Comparison of ENCODE assay signal across 14 cellular contexts in the genomic region with DNA sequence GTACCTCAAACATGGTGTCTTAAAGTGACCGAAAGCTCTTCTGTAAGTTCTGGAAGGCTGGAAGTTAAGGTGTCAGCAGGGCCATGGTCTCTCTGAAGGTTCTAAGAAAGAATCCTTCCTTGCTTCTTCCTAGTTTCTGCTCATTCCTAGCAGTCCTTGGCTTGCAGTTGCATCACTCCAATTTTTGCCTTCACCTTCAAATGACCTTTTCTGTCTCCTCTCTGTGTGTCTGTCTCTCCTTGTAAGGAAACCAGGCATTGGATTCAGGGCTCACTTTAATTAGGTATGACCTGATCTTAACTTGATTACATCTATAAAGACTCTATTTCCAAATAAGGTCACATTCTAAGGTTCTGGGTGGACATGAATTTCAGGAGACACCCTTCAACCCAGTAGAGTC. TPM values are rescaled to one million over a fixed set of nuclear protein-coding genes. Genes with fewer than 3 reads are reported as not detected.
A peak's percentile ranks its signal among the peaks of the same experiment; 100 is the strongest.
DNase-seq lines count a peak whose midpoint lies in the region; ATAC-seq and TF ChIP-seq lines count a peak whose summit lies in the region.
"Had no signal": no experiment of that assay in that cellular context is flagged by ENCODE, and none has a peak within 500 bp of the region (broad histone marks: within the 10 kb centered on the region; RNA-seq: fewer than 3 reads in every experiment).

No MANE protein-coding gene starts in this region.

- CTCF ChIA-PET in Panc1 (lab: Charles Lee), result interaction anchor here (1.3 kb wide), 1 partner anchor 951 kb away, joined by 3 read pairs; no protein-coding TSS in a partner anchor

- no peaks in the 10 kb centered on the region for H3K27me3 ChIP-seq in Panc1 (ENCODE audit: control insufficient read depth, insufficient read depth, low read length)
- H3K27me3 ChIP-seq in endodermal cell (ENCODE audit: control insufficient read depth, insufficient read depth, low read length, poor library complexity, severe bottlenecking), result no peaks in the 10 kb centered on the region
- H3K27me3 ChIP-seq in thyroid gland, result no peaks in the 10 kb centered on the region
- H3K27me3 ChIP-seq: right atrium auricular region had no signal

- H3K36me3 ChIP-seq in Panc1 (ENCODE audit: control insufficient read depth, insufficient read depth, low read length) (peaks cover 56% of the 10 kb centered on the region), endodermal cell (ENCODE audit: control insufficient read depth, insufficient read depth, low read length) (peaks cover 58% of the 10 kb centered on the region), thyroid gland (peaks cover 0 to 6% of the 10 kb centered on the region in 2 donors)

- no peak for TF ChIP-seq POLR2A in thyroid gland (IDR thresholded peaks at IDR 0.05)

- no peak overlapping the region for H3K9ac ChIP-seq in endodermal cell (ENCODE audit: extremely low read depth, low read length, poor library complexity, severe bottlenecking)

- H3K36me3 Mint-ChIP-seq in activated naive CD8-positive, alpha-beta T cell, result peaks cover 3% of the 10 kb centered on the region
- H3K36me3 Mint-ChIP-seq in activated naive CD8-positive, alpha-beta T cell treated with anti-CD3 and anti-CD28 coated beads, Interleukin-2, amount 50 U/mL, for 24 hours (ENCODE audit: low read depth), result peaks cover 19% of the 10 kb centered on the region
- H3K36me3 Mint-ChIP-seq in endodermal cell (ENCODE audit: low read depth), result peaks cover 49% of the 10 kb centered on the region
- H3K36me3 Mint-ChIP-seq in stimulated activated effector memory CD8-positive, alpha-beta T cell treated with anti-CD3 and anti-CD28 coated beads, Interleukin-12 subunit alpha, Interleukin-12 subunit beta, amount 100 ng/mL, for 72 hours, result peaks cover 46% of the 10 kb centered on the region

- no peak overlapping the region for H3K4me3 ChIP-seq in Panc1 (ENCODE audit: low read depth in 2 of 2, low read length in 2 of 2)
- H3K4me3 ChIP-seq in endodermal cell (ENCODE audit: low read length), result no peak overlapping the region
- H3K4me3 ChIP-seq in thyroid gland (replicated peaks in 1 of 3), result no peak overlapping the region
- H3K4me3 ChIP-seq: right atrium auricular region had no signal

- in situ Hi-C loops in Panc1 (cut with HindIII; ENCODE audit: low pct_unique_long_range_greater_than_20kb, low sequenced_read_pairs), result no loop called here

- no peak for ATAC-seq in activated naive CD8-positive, alpha-beta T cell treated with anti-CD3 and anti-CD28 coated beads, Interleukin-2, amount 50 U/mL, for 24 hours
- ATAC-seq in Panc1 (no peak), GM21737 (IDR thresholded peaks at IDR 0.05; ENCODE audit: unreplicated experiment) (no peak)
- ATAC-seq in stimulated activated effector memory CD8-positive, alpha-beta T cell treated with anti-CD3 and anti-CD28 coated beads, Interleukin-12 subunit alpha, Interleukin-12 subunit beta, amount 100 ng/mL, for 72 hours, result no peak
- ATAC-seq: esophagus mucosa had no signal

- H3K9me3 ChIP-seq in Panc1 (ENCODE audit: control insufficient read depth, insufficient read depth, low read depth, low read length) (no peaks in the 10 kb centered on the region), endodermal cell (ENCODE audit: control insufficient read depth, low read length) (no peaks in the 10 kb centered on the region), thyroid gland (no peaks in the 10 kb centered on the region)
- H3K9me3 ChIP-seq: right atrium auricular region had no signal

- peaks cover 20% of the 10 kb centered on the region for H3K4me1 ChIP-seq in Panc1 (ENCODE audit: control insufficient read depth, insufficient read depth, low read length)
- H3K4me1 ChIP-seq in endodermal cell (ENCODE audit: control insufficient read depth, insufficient read depth, low read length), result peaks cover 3% of the 10 kb centered on the region
- peaks cover 13 to 22% of the 10 kb centered on the region in 2 donors for H3K4me1 ChIP-seq in thyroid gland

- DNase-seq in activated naive CD8-positive, alpha-beta T cell treated with anti-CD3 and anti-CD28 coated beads, Interleukin-2, amount 50 U/mL, for 24 hours, result no peak
- no peak for DNase-seq in Panc1 (ENCODE audit: low read depth, low spot score)
- no peak for DNase-seq in endodermal cell
- no peak for DNase-seq in stimulated activated effector memory CD8-positive, alpha-beta T cell treated with anti-CD3 and anti-CD28 coated beads, Interleukin-12 subunit alpha, Interleukin-12 subunit beta, amount 100 ng/mL, for 72 hours (ENCODE audit: low spot score in 2 of 2)
- no peak for DNase-seq in NCI-H2171 treated with DMSO at 0.1 percent for 48 hours (lab: John Stamatoyannopoulos, UW)
- no peak for DNase-seq in thyroid gland
- DNase-seq: activated CD4-positive, CD25-positive, alpha-beta regulatory T cell treated with anti-CD3 and anti-CD28 coated beads, Interleukin-2, amount 50 U/mL, for 72 hours; amniotic stem cell; NCI-H2107; stimulated activated CD4-positive, alpha-beta T cell treated with anti-CD3 and anti-CD28 coated beads, Interleukin-1b, Interleukin-23, amount 100 ng/mL, for 48 hours had no signal

- 97 to 100% methylated on average over 1 of the region's 1 CpG for WGBS in endodermal cell (ENCODE audit: insufficient coverage in 1 of 2, insufficient read length in 1 of 2), 2 experiments
- 95 to 100% methylated on average over 1 of the region's 1 CpG for WGBS in thyroid gland, 2 donors

- POLR2A ChIA-PET in Panc1 (lab: Charles Lee), result interaction anchor here (0.7 kb wide), 1 partner anchor 9 kb away, joined by 3 read pairs; a partner anchor contains a TSS

- intact Hi-C loops in Panc1 (cut with micrococcal nuclease; ENCODE audit: unreplicated experiment) (loop anchor here (5.0 to 10.0 kb wide), 2 partner anchors 609 to 951 kb away; no protein-coding TSS in a partner anchor), thyroid gland (cut with DNase I) (no loop called here)

- TF ChIP-seq CTCF in Panc1 (IDR thresholded peaks at IDR 0.05), result no peak
- TF ChIP-seq CTCF in endodermal cell (conservative IDR thresholded peaks at IDR 0.05), result no peak
- TF ChIP-seq CTCF in thyroid gland (IDR thresholded peaks at IDR 0.05), result no peak

- no peak overlapping the region for H3K4me3 Mint-ChIP-seq in activated naive CD8-positive, alpha-beta T cell
- H3K4me3 Mint-ChIP-seq in activated naive CD8-positive, alpha-beta T cell treated with anti-CD3 and anti-CD28 coated beads, Interleukin-2, amount 50 U/mL, for 24 hours, result no peak overlapping the region
- H3K4me3 Mint-ChIP-seq in endodermal cell, result no peak overlapping the region
- no peak overlapping the region for H3K4me3 Mint-ChIP-seq in stimulated activated effector memory CD8-positive, alpha-beta T cell treated with anti-CD3 and anti-CD28 coated beads, Interleukin-12 subunit alpha, Interleukin-12 subunit beta, amount 100 ng/mL, for 72 hours

- H3K4me1 Mint-ChIP-seq in activated naive CD8-positive, alpha-beta T cell (ENCODE audit: low read depth), result peaks cover 69% of the 10 kb centered on the region
- peaks cover 53% of the 10 kb centered on the region for H3K4me1 Mint-ChIP-seq in activated naive CD8-positive, alpha-beta T cell treated with anti-CD3 and anti-CD28 coated beads, Interleukin-2, amount 50 U/mL, for 24 hours
- H3K4me1 Mint-ChIP-seq in endodermal cell, result peaks cover 12% of the 10 kb centered on the region
- H3K4me1 Mint-ChIP-seq in stimulated activated effector memory CD8-positive, alpha-beta T cell treated with anti-CD3 and anti-CD28 coated beads, Interleukin-12 subunit alpha, Interleukin-12 subunit beta, amount 100 ng/mL, for 72 hours, result peaks cover 40% of the 10 kb centered on the region

- peak overlapping the region; percentile 59; the same call in 1 of the 2 replicates for H3K27ac ChIP-seq in Panc1 (ENCODE audit: low read length)
- H3K27ac ChIP-seq in endodermal cell (ENCODE audit: low read depth, low read length), result peak overlapping the region; percentile 13
- H3K27ac ChIP-seq in thyroid gland, result no peak overlapping the region
- H3K27ac ChIP-seq: right atrium auricular region had no signal

- peak overlapping the region; percentile 36 for H3K27ac Mint-ChIP-seq in activated naive CD8-positive, alpha-beta T cell
- H3K27ac Mint-ChIP-seq in activated naive CD8-positive, alpha-beta T cell treated with anti-CD3 and anti-CD28 coated beads, Interleukin-2, amount 50 U/mL, for 24 hours, result no peak overlapping the region
- peak overlapping the region; percentile 5 for H3K27ac Mint-ChIP-seq in endodermal cell
- peak overlapping the region; percentile 41 for H3K27ac Mint-ChIP-seq in stimulated activated effector memory CD8-positive, alpha-beta T cell treated with anti-CD3 and anti-CD28 coated beads, Interleukin-12 subunit alpha, Interleukin-12 subunit beta, amount 100 ng/mL, for 72 hours

- H3K9me3 Mint-ChIP-seq in activated naive CD8-positive, alpha-beta T cell (ENCODE audit: low read depth), result no peaks in the 10 kb centered on the region
- H3K9me3 Mint-ChIP-seq in activated naive CD8-positive, alpha-beta T cell treated with anti-CD3 and anti-CD28 coated beads, Interleukin-2, amount 50 U/mL, for 24 hours, result no peaks in the 10 kb centered on the region
- no peaks in the 10 kb centered on the region for H3K9me3 Mint-ChIP-seq in endodermal cell
- no peaks in the 10 kb centered on the region for H3K9me3 Mint-ChIP-seq in stimulated activated effector memory CD8-positive, alpha-beta T cell treated with anti-CD3 and anti-CD28 coated beads, Interleukin-12 subunit alpha, Interleukin-12 subunit beta, amount 100 ng/mL, for 72 hours

- H3K27me3 Mint-ChIP-seq in activated naive CD8-positive, alpha-beta T cell, result no peaks in the 10 kb centered on the region
- no peaks in the 10 kb centered on the region for H3K27me3 Mint-ChIP-seq in activated naive CD8-positive, alpha-beta T cell treated with anti-CD3 and anti-CD28 coated beads, Interleukin-2, amount 50 U/mL, for 24 hours
- H3K27me3 Mint-ChIP-seq in endodermal cell (ENCODE audit: insufficient read depth), result no peaks in the 10 kb centered on the region

- no TSS peak for BruUV-seq in Panc1 (replicated peaks; lab: Mats Ljungman, UMichigan)

RNA-seq across cellular contexts. Expression of a gene that starts 8.7 kb away (rescaled TPM):
- 63.4 TPM for total RNA-seq in Panc1 (2021; ENCODE audit: unreplicated experiment)
- polyA plus RNA-seq in Panc1 (2012; ENCODE audit: insufficient read length), result 50.2 TPM
- 10 to 100 TPM; 44.8 to 52.3 TPM for total RNA-seq in endodermal cell
- polyA plus RNA-seq in endodermal cell (2013, experiment 1 of 2), result 77.5 TPM
- polyA plus RNA-seq in endodermal cell (2013, experiment 2 of 2), result 68.8 TPM
- 10 to 100 TPM; 35.3 to 49.0 (median 42.4) TPM for total RNA-seq in thyroid gland

RNA-seq across cellular contexts. Expression of a gene that starts 9.0 kb away (rescaled TPM):
- total RNA-seq in Panc1 (2021; ENCODE audit: unreplicated experiment), result 5.7 TPM
- 4.8 TPM for polyA plus RNA-seq in Panc1 (2012; ENCODE audit: insufficient read length)
- total RNA-seq in endodermal cell, result 10 to 100 TPM in 1 of 2 donors, 1 to 10 TPM in 1; 4.5 to 12.4 TPM
- 7.2 TPM for polyA plus RNA-seq in endodermal cell (2013, experiment 1 of 2)
- 9.9 TPM for polyA plus RNA-seq in endodermal cell (2013, experiment 2 of 2)
- 10 to 100 TPM; 12.1 to 16.6 (median 13.8) TPM for total RNA-seq in thyroid gland

Comparison
In these comparisons a context has a peak if more than half of its experiments do, and no peak if none do; other contexts are left out.
1. H3K27ac ChIP-seq: peak in Panc1 (single experiment) and endodermal cell (single experiment); none in thyroid gland (0 of 3).